ENCODE assay signal across 1 cellular context in genomic region chr5:76492819-76493189, GRCh38.
TF ChIP-seq lines count a peak whose summit lies in the region.

No MANE protein-coding gene starts in this region.

TF ChIP-seq in liver, 16 proteins besides CTCF, POLR2A, EP300 and RAD21 (continued from another document):
- TF ChIP-seq, protein P1, sequence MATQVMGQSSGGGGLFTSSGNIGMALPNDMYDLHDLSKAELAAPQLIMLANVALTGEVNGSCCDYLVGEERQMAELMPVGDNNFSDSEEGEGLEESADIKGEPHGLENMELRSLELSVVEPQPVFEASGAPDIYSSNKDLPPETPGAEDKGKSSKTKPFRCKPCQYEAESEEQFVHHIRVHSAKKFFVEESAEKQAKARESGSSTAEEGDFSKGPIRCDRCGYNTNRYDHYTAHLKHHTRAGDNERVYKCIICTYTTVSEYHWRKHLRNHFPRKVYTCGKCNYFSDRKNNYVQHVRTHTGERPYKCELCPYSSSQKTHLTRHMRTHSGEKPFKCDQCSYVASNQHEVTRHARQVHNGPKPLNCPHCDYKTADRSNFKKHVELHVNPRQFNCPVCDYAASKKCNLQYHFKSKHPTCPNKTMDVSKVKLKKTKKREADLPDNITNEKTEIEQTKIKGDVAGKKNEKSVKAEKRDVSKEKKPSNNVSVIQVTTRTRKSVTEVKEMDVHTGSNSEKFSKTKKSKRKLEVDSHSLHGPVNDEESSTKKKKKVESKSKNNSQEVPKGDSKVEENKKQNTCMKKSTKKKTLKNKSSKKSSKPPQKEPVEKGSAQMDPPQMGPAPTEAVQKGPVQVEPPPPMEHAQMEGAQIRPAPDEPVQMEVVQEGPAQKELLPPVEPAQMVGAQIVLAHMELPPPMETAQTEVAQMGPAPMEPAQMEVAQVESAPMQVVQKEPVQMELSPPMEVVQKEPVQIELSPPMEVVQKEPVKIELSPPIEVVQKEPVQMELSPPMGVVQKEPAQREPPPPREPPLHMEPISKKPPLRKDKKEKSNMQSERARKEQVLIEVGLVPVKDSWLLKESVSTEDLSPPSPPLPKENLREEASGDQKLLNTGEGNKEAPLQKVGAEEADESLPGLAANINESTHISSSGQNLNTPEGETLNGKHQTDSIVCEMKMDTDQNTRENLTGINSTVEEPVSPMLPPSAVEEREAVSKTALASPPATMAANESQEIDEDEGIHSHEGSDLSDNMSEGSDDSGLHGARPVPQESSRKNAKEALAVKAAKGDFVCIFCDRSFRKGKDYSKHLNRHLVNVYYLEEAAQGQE (IDR thresholded peaks at IDR 0.05), result no peak
- no peak for TF ChIP-seq GABPA (IDR thresholded peaks at IDR 0.05 in 1 of 2, conservative IDR thresholded peaks at IDR 0.05 in 1 of 2)
- TF ChIP-seq EGR1 (IDR thresholded peaks at IDR 0.05; ENCODE audit: low read depth in 2 of 2), result no peak
- no peak for TF ChIP-seq FOXA2 (IDR thresholded peaks at IDR 0.05)
- TF ChIP-seq HNF4A (conservative IDR thresholded peaks at IDR 0.05), result no peak
